ENCODE assay signal across 13 cellular contexts in the genomic region with DNA sequence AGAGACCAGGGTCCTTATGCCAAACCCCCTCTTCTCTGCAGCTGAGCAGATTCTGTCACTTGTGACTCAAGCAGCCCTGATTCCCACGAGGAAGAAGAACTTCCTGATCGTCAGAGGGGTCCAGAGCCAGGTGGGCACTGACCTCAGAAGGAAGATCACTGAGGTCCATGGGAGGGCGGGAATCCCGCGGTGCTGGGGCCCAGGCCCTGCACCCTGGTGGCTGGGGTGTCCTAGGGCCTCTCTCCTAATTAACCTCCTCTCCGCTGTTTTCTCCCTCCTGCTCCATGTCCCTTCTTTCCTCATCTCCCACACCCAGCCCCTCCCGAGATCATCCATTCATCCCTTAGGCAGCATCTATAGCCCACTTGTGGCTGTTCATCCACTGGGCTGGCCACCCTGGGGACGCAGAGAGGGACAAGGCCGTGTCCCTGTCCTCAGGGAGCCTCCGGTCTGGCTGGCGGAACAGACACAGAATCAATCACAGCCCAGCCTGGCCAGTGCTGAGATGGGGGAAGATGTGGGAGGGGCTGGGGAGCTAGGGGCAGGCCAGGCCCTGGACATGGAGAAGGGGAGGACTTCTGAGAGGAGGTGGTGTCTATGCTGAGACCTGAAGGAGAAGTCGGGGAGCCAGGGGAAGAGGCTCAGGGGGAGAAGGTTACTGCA.
DNase-seq lines count a peak whose midpoint lies in the region; ATAC-seq, FAIRE-seq and TF ChIP-seq lines count a peak whose summit lies in the region.
"Had no signal": no experiment of that assay in that cellular context is flagged by ENCODE, and none has a peak within 500 bp of the region (broad histone marks: within the 10 kb centered on the region; RNA-seq: fewer than 3 reads in every experiment).

No MANE protein-coding gene starts in this region.

- ATAC-seq in Panc1 (0 out of 2 replicates have a peak, but pooled peaks have one; percentile 6), HG02981 (IDR thresholded peaks at IDR 0.05; ENCODE audit: unreplicated experiment) (no peak), GM21528 (IDR thresholded peaks at IDR 0.05; ENCODE audit: low FRiP score, unreplicated experiment) (no peak)
- ATAC-seq in activated naive CD8-positive, alpha-beta T cell treated with anti-CD3 and anti-CD28 coated beads, Interleukin-2, amount 50 U/mL, for 24 hours = no peak

- H3K4ac ChIP-seq in H1 (replicated peaks; ENCODE audit: insufficient read length, low read depth, low read length) (no peak overlapping the region), neuronal stem cell (ENCODE audit: low read length) (peak overlapping the region; percentile 71)

- TF ChIP-seq RAD21 in H1 (IDR thresholded peaks at IDR 0.05 in 1 of 2, conservative IDR thresholded peaks at IDR 0.05 in 1 of 2; ENCODE audit: low read depth in 2 of 2, low read length in 2 of 2) = no peak

- no peak for TF ChIP-seq CTCF in AG04450 (IDR thresholded peaks at IDR 0.05; ENCODE audit: low read depth, low read length)
- no peak for TF ChIP-seq CTCF in Panc1 (IDR thresholded peaks at IDR 0.05)
- no peak for TF ChIP-seq CTCF in H1 (IDR thresholded peaks at IDR 0.05; ENCODE audit: control extremely low read depth in 1 of 3, insufficient read depth in 1 of 3, low read depth in 1 of 3, low read length in 3 of 3)

- intact Hi-C loops in Panc1 (cut with micrococcal nuclease; ENCODE audit: unreplicated experiment) = loop anchor here (5.0 to 10.0 kb wide), 4 partner anchors 130 to 710 kb away; no protein-coding TSS in a partner anchor

- H3K27me3 Mint-ChIP-seq in activated naive CD8-positive, alpha-beta T cell treated with anti-CD3 and anti-CD28 coated beads, Interleukin-2, amount 50 U/mL, for 24 hours = peaks cover 39% of the 10 kb centered on the region

- no peak overlapping the region for H3K23ac ChIP-seq in H1 (ENCODE audit: insufficient read length)
- H3K23ac ChIP-seq in neuronal stem cell (ENCODE audit: low read depth, low read length, poor library complexity) = peak overlapping the region; percentile 47

- H3K23me2 ChIP-seq in H1 (ENCODE audit: low read depth, low read length) = no peaks in the 10 kb centered on the region

- FAIRE-seq in H1 (lab: Jason Lieb, UNC) = no peak

- H2BK120ac ChIP-seq in H1 (replicated peaks; ENCODE audit: low read depth, low read length) = no peak overlapping the region
- H2BK120ac ChIP-seq in neuronal stem cell (ENCODE audit: low read depth, low read length) = peak overlapping the region; percentile 72

- H3K36me3 ChIP-seq in Panc1 (ENCODE audit: control insufficient read depth, insufficient read depth, low read length) = no peaks in the 10 kb centered on the region
- H3K36me3 ChIP-seq in H1 (ENCODE audit: control insufficient read depth in 2 of 4, insufficient read depth in 4 of 4, low read length in 3 of 4) = no peaks in the 10 kb centered on the region
- H3K36me3 ChIP-seq in neuronal stem cell (replicated peaks in 1 of 2; ENCODE audit: control insufficient read depth in 2 of 2, insufficient read depth in 2 of 2, low read length in 2 of 2) = no peaks in the 10 kb centered on the region

- H3K4me1 Mint-ChIP-seq in activated naive CD8-positive, alpha-beta T cell treated with anti-CD3 and anti-CD28 coated beads, Interleukin-2, amount 50 U/mL, for 24 hours = no peaks in the 10 kb centered on the region

- peak overlapping the region; percentile 68; the same call in 1 of the 2 replicates for H2BK5ac ChIP-seq in H1 (ENCODE audit: low read depth, low read length)
- H2BK5ac ChIP-seq in neuronal stem cell (ENCODE audit: low read length) = no peak overlapping the region

- H4K91ac ChIP-seq in H1 (replicated peaks; ENCODE audit: insufficient read length, low read length) (peak overlapping the region; percentile 29), neuronal stem cell (ENCODE audit: low read depth, low read length, poor library complexity) (peak overlapping the region; percentile 73)

- H3K4me2 ChIP-seq in H1 (ENCODE audit: insufficient read depth in 1 of 2, low read depth in 2 of 2, low read length in 2 of 2) = 0 out of 4 replicates have a peak overlapping the region, but pooled peaks of 1 of the 2 experiments have one; percentile 45
- H3K4me2 ChIP-seq in neuronal stem cell (ENCODE audit: insufficient read depth, low read length, poor library complexity, severe bottlenecking) = no peak overlapping the region

- H3K9ac ChIP-seq in H1 (replicated peaks in 1 of 4; ENCODE audit: extremely low read depth in 1 of 4, low read depth in 3 of 4, low read length in 3 of 4) (no peak overlapping the region), neuronal stem cell (ENCODE audit: low read depth, low read length, poor library complexity) (no peak overlapping the region)

- H2BK12ac ChIP-seq in H1 (ENCODE audit: low read depth, low read length) (peak overlapping the region; percentile 30; the same call in 1 of the 2 replicates), neuronal stem cell (ENCODE audit: low read length) (no peak overlapping the region)

- BruUV-seq in Panc1 (replicated peaks; lab: Mats Ljungman, UMichigan) = no TSS peak

- H3K4me3 ChIP-seq in AG04450 (ENCODE audit: low read depth, low read length) = no peak overlapping the region
- no peak overlapping the region for H3K4me3 ChIP-seq in Panc1 (ENCODE audit: low read depth in 2 of 2, low read length in 2 of 2)
- H3K4me3 ChIP-seq in H1 (ENCODE audit: extremely low read depth in 1 of 4, insufficient read depth in 2 of 4, low read depth in 3 of 4, low read length in 4 of 4) = no peak overlapping the region
- H3K4me3 ChIP-seq in neuronal stem cell (ENCODE audit: low read length in 2 of 2) = no peak overlapping the region

- H2BK20ac ChIP-seq in H1 (ENCODE audit: low read length) = peak overlapping the region; percentile 40; the same call in 1 of the 2 replicates

- no peak for TF ChIP-seq EP300 in H1 (IDR thresholded peaks at IDR 0.05; ENCODE audit: borderline replicate concordance in 1 of 2, low read depth in 2 of 2, low read length in 2 of 2)

- no peak overlapping the region for H4K8ac ChIP-seq in H1 (ENCODE audit: extremely low read depth, insufficient read depth, low read length)
- H4K8ac ChIP-seq in neuronal stem cell (ENCODE audit: low read depth, low read length) = no peak overlapping the region

- H3K4me1 ChIP-seq in Panc1 (ENCODE audit: control insufficient read depth, insufficient read depth, low read length) = peaks cover 19% of the 10 kb centered on the region
- H3K4me1 ChIP-seq in H1 (replicated peaks in 1 of 4; ENCODE audit: control insufficient read depth in 3 of 4, insufficient read depth in 4 of 4, low read length in 3 of 4) = peaks cover 0 to 10% (median 3%) of the 10 kb centered on the region in 4 experiments; a peak in 5 of 7 replicates
- H3K4me1 ChIP-seq in neuronal stem cell (ENCODE audit: control insufficient read depth in 2 of 2, insufficient read depth in 1 of 2, low read depth in 1 of 2, low read length in 2 of 2) = peaks cover 0 to 15% of the 10 kb centered on the region in 2 donors

- no peak for DNase-seq in AG04450 (ENCODE audit: low read depth, low spot score)
- no peak for DNase-seq in Panc1 (ENCODE audit: low read depth, low spot score)
- DNase-seq in H1 (ENCODE audit: low read depth in 1 of 2, low spot score in 2 of 2) = no peak
- no peak for DNase-seq in neuronal stem cell (ENCODE audit: low spot score)
- DNase-seq in activated naive CD8-positive, alpha-beta T cell treated with anti-CD3 and anti-CD28 coated beads, Interleukin-2, amount 50 U/mL, for 24 hours = no peak
- no peak for DNase-seq in NOMO-1 (lab: John Stamatoyannopoulos, UW; ENCODE audit: unreplicated experiment in 2 of 2)
- DNase-seq: CD4-positive, alpha-beta T cell; HCEC 1CT; KBM-7; NCI-H2029 treated with DMSO at 0.1 percent for 48 hours; NCI-H748 treated with DMSO at 0.1 percent for 48 hours had no signal

- in situ Hi-C loops in Panc1 (cut with HindIII; ENCODE audit: low pct_unique_long_range_greater_than_20kb, low sequenced_read_pairs) = no loop called here

- H2AFZ ChIP-seq in H1 (ENCODE audit: low read length) (no peak overlapping the region), neuronal stem cell (ENCODE audit: low read length) (no peak overlapping the region)

- H3K27me3 ChIP-seq in AG04450 (ENCODE audit: control insufficient read depth, insufficient read depth, low read length) (peaks cover 5% of the 10 kb centered on the region), Panc1 (ENCODE audit: control insufficient read depth, insufficient read depth, low read length) (no peaks in the 10 kb centered on the region), H1 (replicated peaks in 1 of 4; ENCODE audit: control insufficient read depth in 3 of 4, extremely low read depth in 1 of 4, insufficient read depth in 3 of 4, low read length in 3 of 4) (no peaks in the 10 kb centered on the region; a peak in 1 of 7 replicates), neuronal stem cell (ENCODE audit: control insufficient read depth in 3 of 3, insufficient read depth in 3 of 3, low read depth in 1 of 3, low read length in 3 of 3) (no peaks in the 10 kb centered on the region)

- no peak overlapping the region for H3K56ac ChIP-seq in H1 (replicated peaks; ENCODE audit: insufficient read length, low read depth, low read length)

- H3K4me3 Mint-ChIP-seq in activated naive CD8-positive, alpha-beta T cell treated with anti-CD3 and anti-CD28 coated beads, Interleukin-2, amount 50 U/mL, for 24 hours = no peak overlapping the region
- H3K4me3 Mint-ChIP-seq: CD4-positive, alpha-beta T cell had no signal

- 92% methylated on average over 11 of the region's 12 CpGs; no CpG with 5 or more reads in 1 of the 2 experiments for WGBS in H1 (ENCODE audit: extremely low coverage in 1 of 2, insufficient coverage in 1 of 2, insufficient read length in 1 of 2, insufficient replicate concordance in 2 of 2, low coverage in 1 of 2, low lambda C conversion rate in 2 of 2, missing lambda C conversion rate in 1 of 2), 2 experiments
- WGBS in neuronal stem cell (ENCODE audit: extremely low coverage in 2 of 2, insufficient read length in 2 of 2, insufficient replicate concordance in 1 of 2), 2 donors = no CpG with 5 or more reads among the region's 12 CpGs

- H3K9me3 Mint-ChIP-seq in activated naive CD8-positive, alpha-beta T cell treated with anti-CD3 and anti-CD28 coated beads, Interleukin-2, amount 50 U/mL, for 24 hours = peaks cover 4% of the 10 kb centered on the region

- H3K9me3 ChIP-seq in AG04450 (ENCODE audit: control insufficient read depth, insufficient read depth, low read length) (no peaks in the 10 kb centered on the region; the same call in 1 of the 2 replicates), Panc1 (ENCODE audit: control insufficient read depth, insufficient read depth, low read depth, low read length) (no peaks in the 10 kb centered on the region), H1 (ENCODE audit: insufficient read depth in 2 of 2, low read depth in 1 of 2, low read length in 1 of 2) (no peaks in the 10 kb centered on the region), neuronal stem cell (replicated peaks in 1 of 2; ENCODE audit: control insufficient read depth in 2 of 2, insufficient read depth in 1 of 2, low read depth in 1 of 2, low read length in 2 of 2) (no peaks in the 10 kb centered on the region)

- peak overlapping the region; percentile 68; the same call in 1 of the 2 replicates for H2AK5ac ChIP-seq in H1 (ENCODE audit: low read depth, low read length)
- H2AK5ac ChIP-seq in neuronal stem cell (ENCODE audit: low read depth, low read length) = peak overlapping the region; percentile 98

- CTCF ChIA-PET in AG04450 (lab: Charles Lee) (interaction anchor here (0.6 to 2.3 kb wide), 20 partner anchors 18 to 853 kb away, joined by 3 to 14 read pairs (median 4); no protein-coding TSS in a partner anchor), Panc1 (lab: Charles Lee) (interaction anchor here (0.6 to 1.2 kb wide), 3 partner anchors 292 to 1315 kb away, joined by 3 to 4 read pairs (median 3); no protein-coding TSS in a partner anchor), H1 (lab: Charles Lee; ENCODE audit: partially characterized antibody) (interaction anchor here (0.6 to 3.3 kb wide), 17 partner anchors 13 to 594 kb away, joined by 3 to 24 read pairs (median 3); no protein-coding TSS in a partner anchor)

- TF ChIP-seq POLR2A in H1 (IDR thresholded peaks at IDR 0.05; ENCODE audit: control extremely low read depth in 1 of 2, low read depth in 2 of 2, low read length in 2 of 2) = no peak

- POLR2A ChIA-PET in AG04450 (lab: Yijun Ruan, JAX) = interaction anchor here (0.6 to 0.8 kb wide), 2 partner anchors 132 to 755 kb away, joined by 3 to 4 read pairs; no protein-coding TSS in a partner anchor
- POLR2A ChIA-PET in Panc1 (lab: Charles Lee) = no interaction called here
- POLR2A ChIA-PET in H1 (lab: Charles Lee; ENCODE audit: partially characterized antibody) = no interaction called here

- H3K14ac ChIP-seq in H1 (ENCODE audit: insufficient read length) (no peak overlapping the region), neuronal stem cell (ENCODE audit: low read length) (peak overlapping the region; percentile 32)

- H3K79me1 ChIP-seq in H1 (ENCODE audit: low read depth, low read length) = no peaks in the 10 kb centered on the region
- H3K79me1 ChIP-seq in neuronal stem cell (ENCODE audit: low read depth, low read length) = no peaks in the 10 kb centered on the region

- H3K27ac Mint-ChIP-seq in activated naive CD8-positive, alpha-beta T cell treated with anti-CD3 and anti-CD28 coated beads, Interleukin-2, amount 50 U/mL, for 24 hours = no peak overlapping the region
- H3K27ac Mint-ChIP-seq: CD4-positive, alpha-beta T cell had no signal

- H3K36me3 Mint-ChIP-seq in activated naive CD8-positive, alpha-beta T cell treated with anti-CD3 and anti-CD28 coated beads, Interleukin-2, amount 50 U/mL, for 24 hours (ENCODE audit: low read depth) = no peaks in the 10 kb centered on the region

- H2BK15ac ChIP-seq in H1 (ENCODE audit: low read length) (0 out of 2 replicates have a peak overlapping the region, but pooled peaks have one; percentile 12), neuronal stem cell (ENCODE audit: low read length) (peak overlapping the region; percentile 94)

- H3K18ac ChIP-seq in H1 (ENCODE audit: extremely low read depth, low read length) = peak overlapping the region; percentile 87
- peak overlapping the region; percentile 81 for H3K18ac ChIP-seq in neuronal stem cell (ENCODE audit: low read length)

- H3K27ac ChIP-seq in AG04450 (ENCODE audit: low read depth, low read length) = peak overlapping the region; percentile 90
- no peak overlapping the region for H3K27ac ChIP-seq in Panc1 (ENCODE audit: low read length)
- no peak overlapping the region for H3K27ac ChIP-seq in H1 (ENCODE audit: low read depth, low read length)
- H3K27ac ChIP-seq in neuronal stem cell (replicated peaks; ENCODE audit: low read length) = no peak overlapping the region

- peak overlapping the region; percentile 22 for H4K5ac ChIP-seq in H1 (ENCODE audit: insufficient read length, low read depth, low read length)

- no peaks in the 10 kb centered on the region for H3K79me2 ChIP-seq in H1 (ENCODE audit: control insufficient read depth in 1 of 2, insufficient read depth in 2 of 2, low read length in 2 of 2)

- H4K20me1 ChIP-seq in H1 (replicated peaks in 1 of 2; ENCODE audit: control insufficient read depth in 1 of 2, insufficient read depth in 2 of 2, low read length in 2 of 2) = no peaks in the 10 kb centered on the region
